ENCODE assay signal across 1 cellular context in genomic region chr4:67035986-67036385, GRCh38.
TF ChIP-seq lines count a peak whose summit lies in the region.

No MANE protein-coding gene starts in this region.

TF ChIP-seq in HEK293, 187 proteins besides CTCF, POLR2A, EP300 and RAD21 (continued from another document):
- no peak for TF ChIP-seq ZSCAN4 (tag by site-specific recombination; IDR thresholded peaks at IDR 0.05)
- no peak for TF ChIP-seq ZNF26 (tag by site-specific recombination; IDR thresholded peaks at IDR 0.05)
- no peak for TF ChIP-seq ZNF521 (tag by site-specific recombination; IDR thresholded peaks at IDR 0.05)
- TF ChIP-seq ZNF530 (tag by site-specific recombination; IDR thresholded peaks at IDR 0.05; ENCODE audit: low read depth) = no peak
TF ChIP-seq in HEK293: peak in this region for 0.
